22 cellular contexts compared by ENCODE assay signal in the genomic region with DNA sequence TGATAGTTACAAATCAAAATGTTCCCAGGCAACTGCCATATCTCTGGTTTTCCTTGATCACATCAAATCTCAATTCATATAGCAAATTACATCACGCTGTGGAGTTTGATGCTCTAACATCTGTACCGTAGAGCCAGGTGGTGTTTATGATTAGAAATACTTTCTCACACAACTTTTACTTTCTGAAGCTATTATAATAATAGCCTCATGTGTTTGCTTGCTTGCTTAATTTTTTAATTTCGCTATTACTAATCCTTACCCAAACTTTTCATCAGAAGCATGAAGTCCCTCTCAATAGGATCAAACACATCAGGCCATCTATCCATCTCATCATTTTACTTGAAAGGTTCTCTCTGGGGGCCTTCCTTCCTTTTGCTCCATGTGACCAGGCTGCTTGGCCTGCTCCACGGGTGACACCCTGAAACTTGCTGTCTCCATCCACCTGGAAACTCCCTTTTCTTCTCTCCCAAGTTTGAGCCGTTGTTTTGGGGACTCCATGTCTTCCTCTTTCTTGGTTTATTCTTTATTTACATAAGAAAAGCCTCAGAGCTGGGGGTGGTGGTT.
"Had no signal": no experiment of that assay in that cellular context is flagged by ENCODE, and none has a peak within 500 bp of the region (broad histone marks: within the 10 kb centered on the region; RNA-seq: fewer than 3 reads in every experiment).

No MANE protein-coding gene starts in this region.

- H3K4me2 ChIP-seq: smooth muscle cell had no signal

- H3K4me1 Mint-ChIP-seq: natural killer cell; stimulated activated effector memory CD8-positive, alpha-beta T cell treated with anti-CD3 and anti-CD28 coated beads, Interleukin-12 subunit alpha, Interleukin-12 subunit beta, amount 100 ng/mL, for 72 hours had no signal

- H3K4me3 ChIP-seq: dorsolateral prefrontal cortex, gastrocnemius medialis, lung, pancreas, right lobe of liver, smooth muscle cell, testis, tibial artery had no signal

- H3K27ac Mint-ChIP-seq: memory B cell; natural killer cell; stimulated activated effector memory CD8-positive, alpha-beta T cell treated with anti-CD3 and anti-CD28 coated beads, Interleukin-12 subunit alpha, Interleukin-12 subunit beta, amount 100 ng/mL, for 72 hours; type B pancreatic cell had no signal

- DNase-seq: cortex of kidney; dorsolateral prefrontal cortex; effector CD4-positive, alpha-beta T cell; gastrocnemius medialis; head of caudate nucleus; left ventricle myocardium superior; natural killer cell; pancreas; right lobe of liver; stimulated activated CD4-positive, alpha-beta T cell treated with anti-CD3 and anti-CD28 coated beads, Interleukin-12 subunit alpha, Interleukin-12 subunit beta, amount 100 ng/mL, for 4 hours; stimulated activated CD4-positive, alpha-beta T cell treated with anti-CD3 and anti-CD28 coated beads, Interleukin-1b, Interleukin-23, amount 100 ng/mL, for 48 hours; stimulated activated CD4-positive, alpha-beta T cell treated with anti-CD3 and anti-CD28 coated beads, Interleukin-4, amount 100 ng/mL, for 1 hour; stimulated activated naive CD8-positive, alpha-beta T cell treated with anti-CD3 and anti-CD28 coated beads, Interleukin-15, Interleukin-2, amounts not matched to agents 100 U/mL and 50 U/mL, for 24 hours; substantia nigra; testis; tibial artery had no signal

- ATAC-seq: gastrocnemius medialis; left ventricle myocardium superior; natural killer cell; pancreas; right lobe of liver; stimulated activated effector memory CD8-positive, alpha-beta T cell treated with anti-CD3 and anti-CD28 coated beads, Interleukin-12 subunit alpha, Interleukin-12 subunit beta, amount 100 ng/mL, for 72 hours; stimulated activated naive CD8-positive, alpha-beta T cell treated with anti-CD3 and anti-CD28 coated beads, Interleukin-15, Interleukin-2, amounts not matched to agents 100 U/mL and 50 U/mL, for 24 hours had no signal

- H3K36me3 Mint-ChIP-seq: natural killer cell; stimulated activated effector memory CD8-positive, alpha-beta T cell treated with anti-CD3 and anti-CD28 coated beads, Interleukin-12 subunit alpha, Interleukin-12 subunit beta, amount 100 ng/mL, for 72 hours; type B pancreatic cell had no signal

- H3K9me3 ChIP-seq: gastrocnemius medialis, neutrophil, pancreas, right lobe of liver, testis, tibial artery had no signal

- H3K4me3 Mint-ChIP-seq: memory B cell; natural killer cell; stimulated activated effector memory CD8-positive, alpha-beta T cell treated with anti-CD3 and anti-CD28 coated beads, Interleukin-12 subunit alpha, Interleukin-12 subunit beta, amount 100 ng/mL, for 72 hours; type B pancreatic cell had no signal

- H3K27ac ChIP-seq: dorsolateral prefrontal cortex, gastrocnemius medialis, neutrophil, pancreas, right lobe of liver, testis, tibial artery had no signal

- H3K27me3 ChIP-seq: dorsolateral prefrontal cortex, gastrocnemius medialis, neutrophil, pancreas, right lobe of liver, testis, tibial artery had no signal

- H3K36me3 ChIP-seq: gastrocnemius medialis, neutrophil, pancreas, right lobe of liver, tibial artery had no signal

- H3K4me1 ChIP-seq: gastrocnemius medialis, pancreas, right lobe of liver, testis, tibial artery had no signal

- H3K9me3 Mint-ChIP-seq: natural killer cell, type B pancreatic cell had no signal
